In genomic region chr15:99578809-99579208, GRCh38 we compare ENCODE assay signal across 17 cellular contexts. TPM values are rescaled to one million over a fixed set of nuclear protein-coding genes. Genes with fewer than 3 reads are reported as not detected.
DNase-seq lines count a peak whose midpoint lies in the region; ATAC-seq and TF ChIP-seq lines count a peak whose summit lies in the region.
"Had no signal": no experiment of that assay in that cellular context is flagged by ENCODE, and none has a peak within 500 bp of the region (broad histone marks: within the 10 kb centered on the region; RNA-seq: fewer than 3 reads in every experiment).

No MANE protein-coding gene starts in this region.

- H3K4me1 Mint-ChIP-seq in CD4-positive, alpha-beta T cell (ENCODE audit: low read depth) = peaks cover 81% of the 10 kb centered on the region
- H3K4me1 Mint-ChIP-seq in activated naive CD4-positive, alpha-beta T cell treated with anti-CD3 and anti-CD28 coated beads, Interleukin-2, amount 10 ng/mL, durations not matched to agents 7 days and 5 days = peaks cover 3% of the 10 kb centered on the region

- H3K4me3 Mint-ChIP-seq in CD4-positive, alpha-beta T cell = no peak overlapping the region
- no peak overlapping the region for H3K4me3 Mint-ChIP-seq in activated naive CD4-positive, alpha-beta T cell treated with anti-CD3 and anti-CD28 coated beads, Interleukin-2, amount 10 ng/mL, durations not matched to agents 7 days and 5 days
- H3K4me3 Mint-ChIP-seq: activated CD4-positive, alpha-beta memory T cell treated with anti-CD3 and anti-CD28 coated beads for 36 hours had no signal

- CTCF ChIA-PET in CD4-positive, alpha-beta T cell (lab: Charles Lee) = no interaction called here
- CTCF ChIA-PET in activated naive CD4-positive, alpha-beta T cell treated with anti-CD3 and anti-CD28 coated beads, Interleukin-2, amount 10 ng/mL, durations not matched to agents 7 days and 5 days (lab: Charles Lee) = no interaction called here

- H3K27me3 ChIP-seq in CD4-positive, alpha-beta T cell (ENCODE audit: control insufficient read depth, insufficient read depth, low read length) = no peaks in the 10 kb centered on the region
- H3K27me3 ChIP-seq: body of pancreas, gastroesophageal sphincter had no signal

- H3K9me3 Mint-ChIP-seq in CD4-positive, alpha-beta T cell = no peaks in the 10 kb centered on the region
- no peaks in the 10 kb centered on the region for H3K9me3 Mint-ChIP-seq in activated naive CD4-positive, alpha-beta T cell treated with anti-CD3 and anti-CD28 coated beads, Interleukin-2, amount 10 ng/mL, durations not matched to agents 7 days and 5 days
- H3K9me3 Mint-ChIP-seq: activated CD4-positive, alpha-beta memory T cell treated with anti-CD3 and anti-CD28 coated beads for 36 hours; stimulated activated naive B cell treated with anti-CD40 and anti-IgM and Interleukin-4, amounts not matched to agents 10 μg/mL and 1 μg/mL and 100 μg/mL, for 72 hours had no signal

- no peak overlapping the region for H3K27ac ChIP-seq in CD4-positive, alpha-beta T cell (ENCODE audit: low read depth, low read length)
- H3K27ac ChIP-seq: body of pancreas, gastroesophageal sphincter had no signal

- H3K27ac Mint-ChIP-seq in CD4-positive, alpha-beta T cell = peak overlapping the region; percentile 10
- H3K27ac Mint-ChIP-seq in activated naive CD4-positive, alpha-beta T cell treated with anti-CD3 and anti-CD28 coated beads, Interleukin-2, amount 10 ng/mL, durations not matched to agents 7 days and 5 days = no peak overlapping the region
- H3K27ac Mint-ChIP-seq: activated CD4-positive, alpha-beta memory T cell treated with anti-CD3 and anti-CD28 coated beads for 36 hours had no signal

- no peak for DNase-seq in CD4-positive, alpha-beta T cell
- DNase-seq in NCI-H69 (lab: John Stamatoyannopoulos, UW) = peak; percentile 16
- peak; percentile 39 for DNase-seq in iPS-NIHi11 (ENCODE audit: low spot score)
- no peak for DNase-seq in activated naive CD4-positive, alpha-beta T cell treated with anti-CD3 and anti-CD28 coated beads, Interleukin-2, amount 10 ng/mL, durations not matched to agents 7 days and 5 days
- DNase-seq in iPS-NIHi7 (ENCODE audit: extremely low spot score) = no peak
- DNase-seq: activated CD4-positive, alpha-beta memory T cell treated with anti-CD3 and anti-CD28 coated beads for 36 hours; body of pancreas; DMS53; naive thymus-derived CD4-positive, alpha-beta T cell; NCI-H1417; NCI-H510A treated with DMSO at 0.1 percent for 48 hours; stimulated activated CD4-positive, alpha-beta T cell treated with anti-CD3 and anti-CD28 coated beads, Interleukin-4, amount 100 ng/mL, for 1 hour; stimulated activated naive B cell treated with anti-CD40 and anti-IgM and Interleukin-4, amounts not matched to agents 10 μg/mL and 1 μg/mL and 100 μg/mL, for 72 hours had no signal

- intact Hi-C loops in CD4-positive, alpha-beta T cell (cut with DNase I, micrococcal nuclease) = no loop called here

- no peaks in the 10 kb centered on the region for H3K27me3 Mint-ChIP-seq in CD4-positive, alpha-beta T cell
- H3K27me3 Mint-ChIP-seq in activated naive CD4-positive, alpha-beta T cell treated with anti-CD3 and anti-CD28 coated beads, Interleukin-2, amount 10 ng/mL, durations not matched to agents 7 days and 5 days = no peaks in the 10 kb centered on the region
- H3K27me3 Mint-ChIP-seq: activated CD4-positive, alpha-beta memory T cell treated with anti-CD3 and anti-CD28 coated beads for 36 hours; naive thymus-derived CD4-positive, alpha-beta T cell; stimulated activated naive B cell treated with anti-CD40 and anti-IgM and Interleukin-4, amounts not matched to agents 10 μg/mL and 1 μg/mL and 100 μg/mL, for 72 hours had no signal

- H3K36me3 Mint-ChIP-seq in CD4-positive, alpha-beta T cell (ENCODE audit: low read depth) = peaks cover 7% of the 10 kb centered on the region
- H3K36me3 Mint-ChIP-seq in activated naive CD4-positive, alpha-beta T cell treated with anti-CD3 and anti-CD28 coated beads, Interleukin-2, amount 10 ng/mL, durations not matched to agents 7 days and 5 days = peaks cover 9% of the 10 kb centered on the region

- TF ChIP-seq CTCF in CD4-positive, alpha-beta T cell (IDR thresholded peaks at IDR 0.05) = no peak

- POLR2A ChIA-PET in CD4-positive, alpha-beta T cell (lab: Charles Lee) = interaction anchor here (0.5 to 2.0 kb wide), 2 partner anchors 12 to 1077 kb away, joined by 3 to 8 read pairs; partner anchors contain the start of gene MEF2A

- ATAC-seq in CD4-positive, alpha-beta T cell (ENCODE audit: poor library complexity) = no peak
- peak; percentile 60 for ATAC-seq in GM21619 (IDR thresholded peaks at IDR 0.05; ENCODE audit: unreplicated experiment)
- no peak for ATAC-seq in GM21367 (IDR thresholded peaks at IDR 0.05; ENCODE audit: unreplicated experiment)
- ATAC-seq in HG03135 (IDR thresholded peaks at IDR 0.05; ENCODE audit: unreplicated experiment) = no peak
- ATAC-seq: body of pancreas; gastroesophageal sphincter; naive thymus-derived CD4-positive, alpha-beta T cell; stimulated activated naive B cell treated with anti-CD40 and anti-IgM and Interleukin-4, amounts not matched to agents 10 μg/mL and 1 μg/mL and 100 μg/mL, for 72 hours had no signal

- H3K9me3 ChIP-seq in CD4-positive, alpha-beta T cell (ENCODE audit: control insufficient read depth, low read length) = no peaks in the 10 kb centered on the region
- H3K9me3 ChIP-seq: body of pancreas, gastroesophageal sphincter had no signal

RNA-seq across cellular contexts. Expression of gene MEF2A, which starts 13.0 kb away (rescaled TPM):
- 10 to 100 TPM; 23.2 to 24.9 TPM for total RNA-seq in CD4-positive, alpha-beta T cell

Comparison
In these comparisons a context has a peak if more than half of its experiments do, and no peak if none do; other contexts are left out.
1. DNase-seq: peak in NCI-H69 (single experiment) and iPS-NIHi11 (single experiment); none in CD4-positive, alpha-beta T cell (0 of 10), activated naive CD4-positive, alpha-beta T cell treated with anti-CD3 and anti-CD28 coated beads, Interleukin-2, amount 10 ng/mL, durations not matched to agents 7 days and 5 days (single experiment) and iPS-NIHi7 (single experiment).